ENCODE assay signal across 12 cellular contexts in genomic region chr2:9462872-9463697, GRCh38. TPM values are rescaled to one million over a fixed set of nuclear protein-coding genes. Genes with fewer than 3 reads are reported as not detected.
DNase-seq lines count a peak whose midpoint lies in the region; ATAC-seq and TF ChIP-seq lines count a peak whose summit lies in the region.
"Had no signal": no experiment of that assay in that cellular context is flagged by ENCODE, and none has a peak within 500 bp of the region (broad histone marks: within the 10 kb centered on the region; RNA-seq: fewer than 3 reads in every experiment).

No MANE protein-coding gene starts in this region.

- no peaks in the 10 kb centered on the region for H4K20me1 ChIP-seq in OCI-LY7 (ENCODE audit: insufficient read depth, low read length)
- no peaks in the 10 kb centered on the region for H4K20me1 ChIP-seq in neural cell (ENCODE audit: insufficient read depth)

- H2AFZ ChIP-seq in OCI-LY7 (ENCODE audit: low read length) (no peak overlapping the region), neural cell (ENCODE audit: low read depth, low read length) (no peak overlapping the region)

- H3K27me3 Mint-ChIP-seq in activated CD4-positive, alpha-beta T cell treated with anti-CD3 and anti-CD28 coated beads, Interleukin-2, amount 10 ng/mL, durations not matched to agents 7 days and 5 days = no peaks in the 10 kb centered on the region

- H3K9me2 ChIP-seq in OCI-LY7 (ENCODE audit: insufficient read depth, low read length) = no peaks in the 10 kb centered on the region
- H3K9me2 ChIP-seq in neural cell (ENCODE audit: insufficient read depth, low read length) = no peaks in the 10 kb centered on the region

- H3K4me2 ChIP-seq in OCI-LY7 (ENCODE audit: low read length) (no peak overlapping the region), neural cell (ENCODE audit: low read length) (no peak overlapping the region)

- no peaks in the 10 kb centered on the region for H3K79me2 ChIP-seq in OCI-LY7 (ENCODE audit: insufficient read depth, low read depth, low read length)
- no peaks in the 10 kb centered on the region for H3K79me2 ChIP-seq in neural cell (replicated peaks; ENCODE audit: insufficient read depth, low read length)

- no TSS peak for BruUV-seq in OCI-LY7 (replicated peaks; lab: Mats Ljungman, UMichigan)

- no peak for ATAC-seq in left ventricle myocardium superior

- TF ChIP-seq CTCF in OCI-LY7 (conservative IDR thresholded peaks at IDR 0.05; ENCODE audit: low read length) (no peak), neural cell (IDR thresholded peaks at IDR 0.05; ENCODE audit: poor library complexity, severe bottlenecking) (no peak)

- H3K27me3 ChIP-seq in neural cell (ENCODE audit: insufficient read depth, low read depth, low read length) = no peaks in the 10 kb centered on the region

- CTCF ChIA-PET in activated CD4-positive, alpha-beta T cell treated with anti-CD3 and anti-CD28 coated beads, Interleukin-2, amount 10 ng/mL, durations not matched to agents 7 days and 5 days (lab: Charles Lee) = no interaction called here
- CTCF ChIA-PET in OCI-LY7 (lab: Charles Lee; ENCODE audit: unreplicated experiment) = no interaction called here

- no peaks in the 10 kb centered on the region for H3F3A ChIP-seq in neural cell (ENCODE audit: insufficient read depth, low read length, poor library complexity, severe bottlenecking)

- peaks cover 8% of the 10 kb centered on the region for H3K4me1 Mint-ChIP-seq in activated CD4-positive, alpha-beta T cell treated with anti-CD3 and anti-CD28 coated beads, Interleukin-2, amount 10 ng/mL, durations not matched to agents 7 days and 5 days

- TF ChIP-seq EP300 in neural cell (conservative IDR thresholded peaks at IDR 0.05; ENCODE audit: poor library complexity, severe bottlenecking) = no peak

- no peaks in the 10 kb centered on the region for H3K9me3 Mint-ChIP-seq in activated CD4-positive, alpha-beta T cell treated with anti-CD3 and anti-CD28 coated beads, Interleukin-2, amount 10 ng/mL, durations not matched to agents 7 days and 5 days

- TF ChIP-seq RAD21 in neural cell (conservative IDR thresholded peaks at IDR 0.05) = no peak

- H3K36me3 Mint-ChIP-seq in activated CD4-positive, alpha-beta T cell treated with anti-CD3 and anti-CD28 coated beads, Interleukin-2, amount 10 ng/mL, durations not matched to agents 7 days and 5 days (ENCODE audit: low read depth) = peaks cover 35% of the 10 kb centered on the region

- intact Hi-C loops in OCI-LY7 (cut with micrococcal nuclease; ENCODE audit: unreplicated experiment) = no loop called here
- intact Hi-C loops in left ventricle myocardium superior (cut with micrococcal nuclease) = no loop called here

- H3K4me1 ChIP-seq in OCI-LY7 (ENCODE audit: insufficient read depth, low read length, poor library complexity, severe bottlenecking) = peaks cover 19% of the 10 kb centered on the region
- H3K4me1 ChIP-seq: psoas muscle had no signal

- H3K27ac ChIP-seq in OCI-LY7 (ENCODE audit: low read depth, low read length, poor library complexity, severe bottlenecking) = peak overlapping the region; percentile 2
- H3K27ac ChIP-seq in neural cell (ENCODE audit: low read length) = peak overlapping the region; percentile 15
- H3K27ac ChIP-seq: psoas muscle, RWPE1 had no signal

- no peak overlapping the region for H3K9ac ChIP-seq in neural cell (ENCODE audit: low read length)

- no peaks in the 10 kb centered on the region for H3K9me3 ChIP-seq in OCI-LY7 (ENCODE audit: low read length)
- no peaks in the 10 kb centered on the region for H3K9me3 ChIP-seq in neural cell (ENCODE audit: low read length)
- H3K9me3 ChIP-seq: psoas muscle had no signal

- peak overlapping the region; percentile 21 for H3K27ac Mint-ChIP-seq in activated CD4-positive, alpha-beta T cell treated with anti-CD3 and anti-CD28 coated beads, Interleukin-2, amount 10 ng/mL, durations not matched to agents 7 days and 5 days

- peaks cover 84% of the 10 kb centered on the region for H3K36me3 ChIP-seq in OCI-LY7 (ENCODE audit: insufficient read depth, low read length)
- no peaks in the 10 kb centered on the region for H3K36me3 ChIP-seq in neural cell (ENCODE audit: insufficient read depth, low read length)

- no peak for DNase-seq in activated CD4-positive, alpha-beta T cell treated with anti-CD3 and anti-CD28 coated beads, Interleukin-2, amount 10 ng/mL, durations not matched to agents 7 days and 5 days
- DNase-seq in activated CD4-positive, alpha-beta T cell treated with anti-CD3 and anti-CD28 coated beads, Interleukin-2, amount 50 U/mL, for 48 hours = no peak
- DNase-seq in NCI-H1105 (lab: John Stamatoyannopoulos, UW) (peak; percentile 27), OCI-LY7 (ENCODE audit: low spot score) (no peak), NOMO-1 (lab: John Stamatoyannopoulos, UW; ENCODE audit: unreplicated experiment in 2 of 2) (no peak), AG08395 (ENCODE audit: low spot score) (no peak), left ventricle myocardium superior (no peak)
- DNase-seq: amniotic stem cell, dermis blood vessel endothelial cell, psoas muscle had no signal

- H3K4me3 ChIP-seq in OCI-LY7 (ENCODE audit: low read depth, low read length, poor library complexity, severe bottlenecking) = no peak overlapping the region
- H3K4me3 ChIP-seq in neural cell (ENCODE audit: low read length) = no peak overlapping the region
- H3K4me3 ChIP-seq: psoas muscle had no signal

- no peak overlapping the region for H3K4me3 Mint-ChIP-seq in activated CD4-positive, alpha-beta T cell treated with anti-CD3 and anti-CD28 coated beads, Interleukin-2, amount 10 ng/mL, durations not matched to agents 7 days and 5 days

- POLR2A ChIA-PET in activated CD4-positive, alpha-beta T cell treated with anti-CD3 and anti-CD28 coated beads, Interleukin-2, amount 10 ng/mL, durations not matched to agents 7 days and 5 days (lab: Charles Lee) = no interaction called here
- POLR2A ChIA-PET in OCI-LY7 (lab: Charles Lee) = interaction anchor here (0.9 to 1.3 kb wide), 2 partner anchors 17 to 22 kb away, joined by 3 read pairs; no protein-coding TSS in a partner anchor

TF ChIP-seq in neural cell, 6 proteins besides CTCF, POLR2A, EP300 and RAD21:
- TF ChIP-seq EZH2 (IDR thresholded peaks at IDR 0.05; ENCODE audit: borderline replicate concordance, insufficient read depth, low read length, poor library complexity, severe bottlenecking) (no peak), TAF1 (IDR thresholded peaks at IDR 0.05; ENCODE audit: low read depth) (no peak), POLR2AphosphoS5 (IDR thresholded peaks at IDR 0.05) (no peak), MXI1 (conservative IDR thresholded peaks at IDR 0.05; ENCODE audit: poor library complexity, severe bottlenecking) (no peak), REST (IDR thresholded peaks at IDR 0.05; ENCODE audit: borderline replicate concordance) (no peak), SMC3 (conservative IDR thresholded peaks at IDR 0.05; ENCODE audit: poor library complexity) (no peak)

RNA-seq across cellular contexts. Expression of gene IAH1, which starts 11.3 kb away (rescaled TPM):
- total RNA-seq in activated CD4-positive, alpha-beta T cell treated with anti-CD3 and anti-CD28 coated beads, Interleukin-2, amount 10 ng/mL, durations not matched to agents 7 days and 5 days = 10 to 100 TPM; 58.1 to 64.4 TPM
- 0.66 and 0.98 TPM in 2 replicates for total RNA-seq in OCI-LY7 (2014; rRNA removed; shearing (Covaris generic))
- total RNA-seq in OCI-LY7 (2022) = 3.8 and 7.0 TPM in 2 replicates
- polyA plus RNA-seq in neural cell = 33.0 and 44.2 TPM in 2 replicates
- 18.9 and 23.4 TPM in 2 replicates for polyA minus RNA-seq in neural cell
- 83.2 TPM for total RNA-seq in left ventricle myocardium superior

RNA-seq across cellular contexts. Expression of gene CPSF3, which starts 39.6 kb away (rescaled TPM):
- total RNA-seq in activated CD4-positive, alpha-beta T cell treated with anti-CD3 and anti-CD28 coated beads, Interleukin-2, amount 10 ng/mL, durations not matched to agents 7 days and 5 days = 10 to 100 TPM; 46.9 to 58.2 TPM
- total RNA-seq in OCI-LY7 (2014; rRNA removed; shearing (Covaris generic)) = 52.0 and 54.5 TPM in 2 replicates
- 88.3 and 95.2 TPM in 2 replicates for total RNA-seq in OCI-LY7 (2022)
- 54.3 and 56.0 TPM in 2 replicates for polyA plus RNA-seq in neural cell
- polyA minus RNA-seq in neural cell = 65.0 and 74.6 TPM in 2 replicates
- total RNA-seq in left ventricle myocardium superior = 15.5 TPM

RNA-seq across cellular contexts. Expression of gene ITGB1BP1, which starts 39.8 kb away (rescaled TPM):
- total RNA-seq in activated CD4-positive, alpha-beta T cell treated with anti-CD3 and anti-CD28 coated beads, Interleukin-2, amount 10 ng/mL, durations not matched to agents 7 days and 5 days = 100 to 1,000 TPM in 1 of 2 experiments, 10 to 100 TPM in 1; 93.9 to 104 TPM
- total RNA-seq in OCI-LY7 (2014; rRNA removed; shearing (Covaris generic)) = 51.9 and 54.0 TPM in 2 replicates
- total RNA-seq in OCI-LY7 (2022) (102 and 105 TPM in 2 replicates), left ventricle myocardium superior (102 TPM)
- polyA plus RNA-seq in neural cell = 98.0 TPM in 2 replicates
- 35.5 and 36.5 TPM in 2 replicates for polyA minus RNA-seq in neural cell

Comparison
In these comparisons a context has a peak if more than half of its experiments do, and no peak if none do; other contexts are left out.
1. RNA of gene IAH1, which starts 11.3 kb away (total RNA-seq): 83.2 TPM in left ventricle myocardium superior (single experiment) and 58.1 to 64.4 TPM in activated CD4-positive, alpha-beta T cell treated with anti-CD3 and anti-CD28 coated beads, Interleukin-2, amount 10 ng/mL, durations not matched to agents 7 days and 5 days; 0.66 to 7.0 TPM in OCI-LY7; every median in the first group is over 4 times any median in the second.